ENCODE assay signal across 16 cellular contexts in genomic region chr11:107648247-107648646, GRCh38. TPM values are rescaled to one million over a fixed set of nuclear protein-coding genes. Genes with fewer than 3 reads are reported as not detected.
A peak's percentile ranks its signal among the peaks of the same experiment; 100 is the strongest.
DNase-seq lines count a peak whose midpoint lies in the region; ATAC-seq, FAIRE-seq and TF ChIP-seq lines count a peak whose summit lies in the region.
"Had no signal": no experiment of that assay in that cellular context is flagged by ENCODE, and none has a peak within 500 bp of the region (broad histone marks: within the 10 kb centered on the region; RNA-seq: fewer than 3 reads in every experiment).

No MANE protein-coding gene starts in this region.

- H3K9me2 ChIP-seq in GM23338 (ENCODE audit: insufficient read depth) (no peaks in the 10 kb centered on the region), PC-9 (ENCODE audit: insufficient read depth) (no peaks in the 10 kb centered on the region; the same call in 1 of the 2 replicates)

- no peaks in the 10 kb centered on the region for H3K27me3 ChIP-seq in GM23338 (ENCODE audit: insufficient read depth)
- H3K27me3 ChIP-seq in H1 (replicated peaks in 1 of 4; ENCODE audit: control insufficient read depth in 3 of 4, extremely low read depth in 1 of 4, insufficient read depth in 3 of 4, low read length in 3 of 4): no peaks in the 10 kb centered on the region
- peaks cover 0 to 13% of the 10 kb centered on the region in 2 experiments for H3K27me3 ChIP-seq in mesenchymal stem cell (ENCODE audit: control insufficient read depth in 1 of 2, insufficient read depth in 1 of 2, low read length in 2 of 2)
- no peaks in the 10 kb centered on the region for H3K27me3 ChIP-seq in neuronal stem cell (ENCODE audit: control insufficient read depth in 3 of 3, insufficient read depth in 3 of 3, low read depth in 1 of 3, low read length in 3 of 3)
- no peaks in the 10 kb centered on the region for H3K27me3 ChIP-seq in ovary
- no peaks in the 10 kb centered on the region for H3K27me3 ChIP-seq in PC-9 (ENCODE audit: insufficient read depth, low read depth)
- H3K27me3 ChIP-seq: BLaER1 had no signal

- TF ChIP-seq RAD21 in H1 (IDR thresholded peaks at IDR 0.05 in 1 of 2, conservative IDR thresholded peaks at IDR 0.05 in 1 of 2; ENCODE audit: low read depth in 2 of 2, low read length in 2 of 2): no peak

- intact Hi-C loops in ovary (cut with DNase I): no loop called here
- intact Hi-C loops in PC-9 (cut with micrococcal nuclease; ENCODE audit: unreplicated experiment): no loop called here

- TF ChIP-seq EP300 in H1 (IDR thresholded peaks at IDR 0.05; ENCODE audit: borderline replicate concordance in 1 of 2, low read depth in 2 of 2, low read length in 2 of 2) (no peak), ovary (IDR thresholded peaks at IDR 0.05) (no peak)

- H2AFZ ChIP-seq in GM23338 (no peak overlapping the region), H1 (ENCODE audit: low read length) (no peak overlapping the region), mesenchymal stem cell (ENCODE audit: low read depth, low read length) (no peak overlapping the region), neuronal stem cell (ENCODE audit: low read length) (peak overlapping the region; percentile 46), PC-9 (no peak overlapping the region)
- H2AFZ ChIP-seq: GM23248 had no signal

- no peak overlapping the region for H3K27ac ChIP-seq in GM23338 (ENCODE audit: low read depth)
- H3K27ac ChIP-seq in H1 (ENCODE audit: low read depth, low read length): no peak overlapping the region
- no peak overlapping the region for H3K27ac ChIP-seq in mesenchymal stem cell (ENCODE audit: low read length, poor library complexity, severe bottlenecking)
- H3K27ac ChIP-seq in neuronal stem cell (replicated peaks; ENCODE audit: low read length): no peak overlapping the region
- H3K27ac ChIP-seq in ovary: no peak overlapping the region
- H3K27ac ChIP-seq in PC-9: no peak overlapping the region
- H3K27ac ChIP-seq: BLaER1, GM23248 had no signal

- no peak overlapping the region for H3K4me2 ChIP-seq in GM23338
- peak overlapping the region; percentile 17 to 30; a peak in 2 of 4 replicates for H3K4me2 ChIP-seq in H1 (ENCODE audit: insufficient read depth in 1 of 2, low read depth in 2 of 2, low read length in 2 of 2)
- peak overlapping the region; percentile 16 for H3K4me2 ChIP-seq in mesenchymal stem cell (ENCODE audit: low read length, poor library complexity, severe bottlenecking)
- H3K4me2 ChIP-seq in neuronal stem cell (ENCODE audit: insufficient read depth, low read length, poor library complexity, severe bottlenecking): no peak overlapping the region
- no peak overlapping the region for H3K4me2 ChIP-seq in PC-9
- H3K4me2 ChIP-seq: BLaER1 had no signal

- H3K9me3 Mint-ChIP-seq in GM23338: no peaks in the 10 kb centered on the region
- H3K9me3 Mint-ChIP-seq: CD8-positive, alpha-beta memory T cell; HFFc6 had no signal

- no peak overlapping the region for H2BK120ac ChIP-seq in H1 (replicated peaks; ENCODE audit: low read depth, low read length)
- H2BK120ac ChIP-seq in mesenchymal stem cell (ENCODE audit: low read depth, low read length): no peak overlapping the region
- no peak overlapping the region for H2BK120ac ChIP-seq in neuronal stem cell (ENCODE audit: low read depth, low read length)

- H3K4me3 ChIP-seq in GM23338: no peak overlapping the region
- no peak overlapping the region for H3K4me3 ChIP-seq in H1 (ENCODE audit: extremely low read depth in 1 of 4, insufficient read depth in 2 of 4, low read depth in 3 of 4, low read length in 4 of 4)
- H3K4me3 ChIP-seq in mesenchymal stem cell (ENCODE audit: insufficient read depth in 1 of 2, low read depth in 1 of 2, low read length in 2 of 2): no peak overlapping the region
- no peak overlapping the region for H3K4me3 ChIP-seq in neuronal stem cell (ENCODE audit: low read length in 2 of 2)
- H3K4me3 ChIP-seq in ovary: no peak overlapping the region
- H3K4me3 ChIP-seq in PC-9: no peak overlapping the region
- H3K4me3 ChIP-seq: BLaER1, GM23248 had no signal

- no peaks in the 10 kb centered on the region for H3K36me3 ChIP-seq in GM23338 (ENCODE audit: insufficient read depth)
- no peaks in the 10 kb centered on the region for H3K36me3 ChIP-seq in H1 (ENCODE audit: control insufficient read depth in 2 of 4, insufficient read depth in 4 of 4, low read length in 3 of 4)
- no peaks in the 10 kb centered on the region for H3K36me3 ChIP-seq in mesenchymal stem cell (ENCODE audit: control insufficient read depth in 1 of 2, insufficient read depth in 2 of 2, low read depth in 1 of 2, low read length in 2 of 2)
- H3K36me3 ChIP-seq in neuronal stem cell (replicated peaks in 1 of 2; ENCODE audit: control insufficient read depth in 2 of 2, insufficient read depth in 2 of 2, low read length in 2 of 2): no peaks in the 10 kb centered on the region
- H3K36me3 ChIP-seq in ovary: no peaks in the 10 kb centered on the region
- no peaks in the 10 kb centered on the region for H3K36me3 ChIP-seq in PC-9 (ENCODE audit: low read depth)
- H3K36me3 ChIP-seq: BLaER1 had no signal

- no peaks in the 10 kb centered on the region for H3F3A ChIP-seq in GM23338 (replicated peaks; ENCODE audit: low read depth)
- no peaks in the 10 kb centered on the region for H3F3A ChIP-seq in PC-9 (ENCODE audit: insufficient read depth, low read depth)

- no TSS peak for BruUV-seq in PC-9 (replicated peaks; lab: Mats Ljungman, UMichigan)

- no peak overlapping the region for H3K9ac ChIP-seq in H1 (replicated peaks in 1 of 4; ENCODE audit: extremely low read depth in 1 of 4, low read depth in 3 of 4, low read length in 3 of 4)
- no peak overlapping the region for H3K9ac ChIP-seq in mesenchymal stem cell (ENCODE audit: low read length)
- H3K9ac ChIP-seq in neuronal stem cell (ENCODE audit: low read depth, low read length, poor library complexity): no peak overlapping the region
- H3K9ac ChIP-seq: BLaER1, GM23248 had no signal

- H3K79me2 ChIP-seq in GM23338 (replicated peaks; ENCODE audit: insufficient read depth) (no peaks in the 10 kb centered on the region), H1 (ENCODE audit: control insufficient read depth in 1 of 2, insufficient read depth in 2 of 2, low read length in 2 of 2) (no peaks in the 10 kb centered on the region), PC-9 (ENCODE audit: low read depth) (no peaks in the 10 kb centered on the region)

- H4K91ac ChIP-seq in H1 (replicated peaks; ENCODE audit: insufficient read length, low read length) (no peak overlapping the region), mesenchymal stem cell (ENCODE audit: low read length) (no peak overlapping the region), neuronal stem cell (ENCODE audit: low read depth, low read length, poor library complexity) (no peak overlapping the region)

- no peak overlapping the region for H2BK12ac ChIP-seq in H1 (ENCODE audit: low read depth, low read length)
- H2BK12ac ChIP-seq in mesenchymal stem cell (ENCODE audit: low read length in 2 of 2): no peak overlapping the region
- no peak overlapping the region for H2BK12ac ChIP-seq in neuronal stem cell (ENCODE audit: low read length)

- H2BK15ac ChIP-seq in H1 (ENCODE audit: low read length): no peak overlapping the region
- H2BK15ac ChIP-seq in mesenchymal stem cell (ENCODE audit: low read depth, poor library complexity, severe bottlenecking): no peak overlapping the region
- H2BK15ac ChIP-seq in neuronal stem cell (ENCODE audit: low read length): no peak overlapping the region

- H2BK5ac ChIP-seq in H1 (ENCODE audit: low read depth, low read length): no peak overlapping the region
- H2BK5ac ChIP-seq in mesenchymal stem cell (ENCODE audit: low read depth, low read length, poor library complexity, severe bottlenecking): no peak overlapping the region
- no peak overlapping the region for H2BK5ac ChIP-seq in neuronal stem cell (ENCODE audit: low read length)

- peaks cover 42% of the 10 kb centered on the region for H3K4me1 ChIP-seq in GM23338 (ENCODE audit: insufficient read depth)
- peaks cover 1 to 9% (median 4%) of the 10 kb centered on the region in 4 experiments; a peak in 5 of 7 replicates for H3K4me1 ChIP-seq in H1 (replicated peaks in 1 of 4; ENCODE audit: control insufficient read depth in 3 of 4, insufficient read depth in 4 of 4, low read length in 3 of 4)
- H3K4me1 ChIP-seq in mesenchymal stem cell (ENCODE audit: control insufficient read depth, insufficient read depth, low read depth, low read length): no peaks in the 10 kb centered on the region
- H3K4me1 ChIP-seq in neuronal stem cell (ENCODE audit: control insufficient read depth in 2 of 2, insufficient read depth in 1 of 2, low read depth in 1 of 2, low read length in 2 of 2): peaks cover 3 to 17% of the 10 kb centered on the region in 2 donors
- no peaks in the 10 kb centered on the region for H3K4me1 ChIP-seq in ovary (ENCODE audit: insufficient read depth)
- no peaks in the 10 kb centered on the region for H3K4me1 ChIP-seq in PC-9 (replicated peaks; ENCODE audit: insufficient read depth)
- H3K4me1 ChIP-seq: BLaER1, Caco-2 had no signal

- H4K5ac ChIP-seq in H1 (ENCODE audit: insufficient read length, low read depth, low read length): no peak overlapping the region

- peak; percentile 80 for FAIRE-seq in H1 (lab: Jason Lieb, UNC)

- no peaks in the 10 kb centered on the region for H4K20me1 ChIP-seq in GM23338 (replicated peaks; ENCODE audit: insufficient read depth)
- H4K20me1 ChIP-seq in H1 (replicated peaks in 1 of 2; ENCODE audit: control insufficient read depth in 1 of 2, insufficient read depth in 2 of 2, low read length in 2 of 2): no peaks in the 10 kb centered on the region
- no peaks in the 10 kb centered on the region for H4K20me1 ChIP-seq in PC-9 (ENCODE audit: insufficient read depth)
- H4K20me1 ChIP-seq: BLaER1 had no signal

- DNase-seq in GM23338 (ENCODE audit: low spot score): peak; percentile 78
- DNase-seq in H1 (ENCODE audit: low read depth in 1 of 2, low spot score in 2 of 2): no peak
- no peak for DNase-seq in mesenchymal stem cell
- peak; percentile 17 for DNase-seq in neuronal stem cell (ENCODE audit: low spot score)
- no peak for DNase-seq in ovary
- DNase-seq in PC-9: no peak
- DNase-seq: 8988T; AML-193; Caco-2; CD8-positive, alpha-beta memory T cell; DMS53; GM23248; HCEC 1CT; HFFc6 had no signal

- H3K9me3 ChIP-seq in H1 (ENCODE audit: insufficient read depth in 2 of 2, low read depth in 1 of 2, low read length in 1 of 2): no peaks in the 10 kb centered on the region
- no peaks in the 10 kb centered on the region for H3K9me3 ChIP-seq in mesenchymal stem cell (ENCODE audit: control insufficient read depth, low read length)
- H3K9me3 ChIP-seq in neuronal stem cell (replicated peaks in 1 of 2; ENCODE audit: control insufficient read depth in 2 of 2, insufficient read depth in 1 of 2, low read depth in 1 of 2, low read length in 2 of 2): no peaks in the 10 kb centered on the region
- H3K9me3 ChIP-seq in ovary: no peaks in the 10 kb centered on the region
- no peaks in the 10 kb centered on the region for H3K9me3 ChIP-seq in PC-9 (ENCODE audit: insufficient read depth, low read depth)
- H3K9me3 ChIP-seq: BLaER1, Caco-2 had no signal

- H3K18ac ChIP-seq in H1 (ENCODE audit: extremely low read depth, low read length) (no peak overlapping the region), mesenchymal stem cell (ENCODE audit: low read depth in 1 of 2, low read length in 2 of 2) (no peak overlapping the region), neuronal stem cell (ENCODE audit: low read length) (no peak overlapping the region)

- no peak overlapping the region for H3K4me3 Mint-ChIP-seq in GM23338
- H3K4me3 Mint-ChIP-seq: CD8-positive, alpha-beta memory T cell; HFFc6 had no signal

- H2BK20ac ChIP-seq in H1 (ENCODE audit: low read length): no peak overlapping the region

- H3K4ac ChIP-seq in H1 (replicated peaks; ENCODE audit: insufficient read length, low read depth, low read length) (no peak overlapping the region), mesenchymal stem cell (ENCODE audit: low read depth in 1 of 2, low read length in 2 of 2) (no peak overlapping the region), neuronal stem cell (ENCODE audit: low read length) (no peak overlapping the region)

- H2AK5ac ChIP-seq in H1 (ENCODE audit: low read depth, low read length) (no peak overlapping the region), mesenchymal stem cell (ENCODE audit: low read length, severe bottlenecking) (no peak overlapping the region), neuronal stem cell (ENCODE audit: low read depth, low read length) (no peak overlapping the region)

- 35% methylated on average over 3 of the region's 3 CpGs; no CpG with 5 or more reads in 1 of the 2 experiments for WGBS in H1 (ENCODE audit: extremely low coverage in 1 of 2, insufficient coverage in 1 of 2, insufficient read length in 1 of 2, insufficient replicate concordance in 2 of 2, low coverage in 1 of 2, low lambda C conversion rate in 2 of 2, missing lambda C conversion rate in 1 of 2), 2 experiments
- WGBS in mesenchymal stem cell: 43% methylated on average over 3 of the region's 3 CpGs
- WGBS in neuronal stem cell (ENCODE audit: extremely low coverage in 2 of 2, insufficient read length in 2 of 2, insufficient replicate concordance in 1 of 2), 2 donors: no CpG with 5 or more reads among the region's 3 CpGs
- 65 to 78% (median 66%) methylated on average over 3 of the region's 3 CpGs for whole genome bisulfite sequencing in ovary, 3 donors

- H3K27me3 Mint-ChIP-seq in GM23338 (ENCODE audit: insufficient read depth, low read depth, poor library complexity): no peaks in the 10 kb centered on the region

- no peak overlapping the region for H4K8ac ChIP-seq in H1 (ENCODE audit: extremely low read depth, insufficient read depth, low read length)
- H4K8ac ChIP-seq in mesenchymal stem cell (ENCODE audit: low read length): no peak overlapping the region
- no peak overlapping the region for H4K8ac ChIP-seq in neuronal stem cell (ENCODE audit: low read depth, low read length)

- peak; percentile 97 for ATAC-seq in GM23338
- no peak for ATAC-seq in HG03025 (IDR thresholded peaks at IDR 0.05; ENCODE audit: low FRiP score, unreplicated experiment)

- TF ChIP-seq POLR2A in H1 (IDR thresholded peaks at IDR 0.05; ENCODE audit: control extremely low read depth in 1 of 2, low read depth in 2 of 2, low read length in 2 of 2) (no peak), ovary (IDR thresholded peaks at IDR 0.05) (no peak)

- no peak overlapping the region for H3K27ac Mint-ChIP-seq in GM23338
- H3K27ac Mint-ChIP-seq: CD8-positive, alpha-beta memory T cell; HFFc6 had no signal

- H3K79me1 ChIP-seq in H1 (ENCODE audit: low read depth, low read length) (no peaks in the 10 kb centered on the region), mesenchymal stem cell (replicated peaks; ENCODE audit: low read length, poor library complexity, severe bottlenecking) (no peaks in the 10 kb centered on the region), neuronal stem cell (ENCODE audit: low read depth, low read length) (no peaks in the 10 kb centered on the region)

- peaks cover 38% of the 10 kb centered on the region for H3K4me1 Mint-ChIP-seq in GM23338
- H3K4me1 Mint-ChIP-seq: CD8-positive, alpha-beta memory T cell had no signal

- no peak overlapping the region for H3K56ac ChIP-seq in H1 (replicated peaks; ENCODE audit: insufficient read length, low read depth, low read length)

- H3K36me3 Mint-ChIP-seq in GM23338 (ENCODE audit: low read depth): no peaks in the 10 kb centered on the region
- H3K36me3 Mint-ChIP-seq: CD8-positive, alpha-beta memory T cell had no signal

- H3K23ac ChIP-seq in H1 (ENCODE audit: insufficient read length) (no peak overlapping the region), mesenchymal stem cell (ENCODE audit: low read length in 2 of 2) (no peak overlapping the region), neuronal stem cell (ENCODE audit: low read depth, low read length, poor library complexity) (no peak overlapping the region)

- CTCF ChIA-PET in H1 (lab: Charles Lee; ENCODE audit: partially characterized antibody): no interaction called here
- CTCF ChIA-PET in PC-9 (lab: Charles Lee): no interaction called here

- H3K23me2 ChIP-seq in H1 (ENCODE audit: low read depth, low read length): no peaks in the 10 kb centered on the region

- TF ChIP-seq CTCF in GM23338 (conservative IDR thresholded peaks at IDR 0.05; ENCODE audit: low read depth in 2 of 2) (no peak), H1 (IDR thresholded peaks at IDR 0.05; ENCODE audit: control extremely low read depth in 1 of 3, insufficient read depth in 1 of 3, low read depth in 1 of 3, low read length in 3 of 3) (no peak), ovary (IDR thresholded peaks at IDR 0.05) (no peak), PC-9 (conservative IDR thresholded peaks at IDR 0.05) (no peak)

- POLR2A ChIA-PET in H1 (lab: Charles Lee; ENCODE audit: partially characterized antibody): no interaction called here
- POLR2A ChIA-PET in PC-9 (lab: Charles Lee; ENCODE audit: unreplicated experiment): no interaction called here

- H3K14ac ChIP-seq in H1 (ENCODE audit: insufficient read length) (no peak overlapping the region), mesenchymal stem cell (ENCODE audit: low read length in 2 of 2) (peak overlapping the region in 1 of 2 experiments; percentile 75), neuronal stem cell (ENCODE audit: low read length) (no peak overlapping the region)

RNA-seq across cellular contexts. Expression of gene ELMOD1, which starts 57.3 kb away (rescaled TPM):
- 1.2 and 5.2 TPM in 2 replicates for total RNA-seq in GM23338 (2014; rRNA removed; shearing (Covaris generic))
- polyA plus RNA-seq in GM23338 (2016; fragmentation: Nextera tagmentation; extraction: Ambion mirVana) (1.6 and 1.8 TPM in 2 replicates), H1 (2011; rRNA removed) (0.47 and 0.63 TPM in 2 replicates), ovary (under 1 TPM; 0.17 to 0.38 TPM)
- 1.6 and 1.7 TPM in 2 replicates for total RNA-seq in H1 (2021; fragmentation: NEBNext Ultra II Directional; extraction: Animal tissue kit (Norgen Biotek cat#: 25700))
- polyA plus RNA-seq in H1 (2011; cell fraction: cytosol; rRNA removed): 1.1 TPM
- polyA plus RNA-seq in H1 (2011; cell fraction: nucleus; rRNA removed): 0.60 TPM
- polyA plus RNA-seq in H1 (2012, experiment 1 of 2): 0.57 to 1.4 TPM (median 0.73 TPM) in 4 replicates
- polyA plus RNA-seq in H1 (2012, experiment 2 of 2): 0.28 TPM
- 1.2 TPM for polyA plus RNA-seq in H1 (2013, experiment 1 of 2)
- 1.2 TPM for polyA plus RNA-seq in H1 (2013, experiment 2 of 2)
- 0.78 and 1.4 TPM in 2 replicates for polyA minus RNA-seq in H1 (2011; rRNA and poly(A)+ RNA removed)
- polyA minus RNA-seq in H1 (2011; cell fraction: cytosol; rRNA and poly(A)+ RNA removed): 0.51 TPM
- polyA minus RNA-seq in H1 (2011; cell fraction: nucleus; rRNA and poly(A)+ RNA removed): 1.1 TPM
- 0.08 TPM for polyA plus RNA-seq in mesenchymal stem cell (2013, experiment 1 of 2)
- polyA plus RNA-seq in mesenchymal stem cell (2013, experiment 2 of 2): 0.11 TPM
- 0.11 TPM for polyA plus RNA-seq in neuronal stem cell (2013, experiment 1 of 2)
- 0.10 TPM for polyA plus RNA-seq in neuronal stem cell (2013, experiment 2 of 2)
- total RNA-seq in ovary (under 1 TPM in 4 of 7 donors, not detected in 3; 0.18 to 0.69 (median 0.24) TPM), PC-9 (2021) (not detected in 2 replicates)
- total RNA-seq: Caco-2; CD8-positive, alpha-beta memory T cell; GM23248 had no signal
- polyA plus RNA-seq: CD8-positive, alpha-beta memory T cell had no signal

Comparison
In these comparisons a context has a peak if more than half of its experiments do, and no peak if none do; other contexts are left out.
1. DNase-seq: peak in GM23338 (single experiment) and neuronal stem cell (single experiment); none in H1 (0 of 2), mesenchymal stem cell (single experiment), ovary (0 of 5) and PC-9 (0 of 2).
2. H3K4me2 ChIP-seq: peak in H1 (2 of 2) and mesenchymal stem cell (single experiment); none in GM23338 (single experiment), neuronal stem cell (single experiment) and PC-9 (single experiment).